ENCODE assay signal across 8 cellular contexts in the genomic region with DNA sequence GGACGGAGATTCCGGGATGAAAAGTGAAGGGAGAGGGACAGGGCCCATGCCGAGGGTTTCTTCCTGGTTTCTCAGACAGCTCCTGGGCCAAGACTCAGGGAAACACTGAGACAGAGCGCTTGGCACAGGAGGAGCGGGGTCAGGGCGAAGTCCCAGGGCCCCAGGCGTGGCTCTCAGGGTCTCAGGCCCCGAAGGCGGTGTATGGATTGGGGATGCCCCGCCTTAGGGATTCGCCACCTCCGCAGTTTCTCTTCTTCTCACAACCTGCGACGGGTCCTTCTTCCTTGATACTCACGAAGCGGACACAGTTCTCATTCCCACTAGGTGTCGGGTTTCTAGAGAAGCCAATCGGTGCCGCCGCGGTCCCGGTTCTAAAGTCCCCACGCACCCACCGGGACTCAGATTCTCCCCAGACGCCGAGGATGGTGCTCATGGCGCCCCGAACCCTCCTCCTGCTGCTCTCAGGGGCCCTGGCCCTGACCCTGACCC. TPM values are rescaled to one million over a fixed set of nuclear protein-coding genes. Genes with fewer than 3 reads are reported as not detected.
DNase-seq lines count a peak whose midpoint lies in the region; ATAC-seq and TF ChIP-seq lines count a peak whose summit lies in the region.

No MANE protein-coding gene starts in this region.

- H3K4me3 ChIP-seq in mesendoderm (ENCODE audit: low read length) (peak overlapping the region; percentile 9), thyroid gland (replicated peaks in 1 of 3) (peak overlapping the region in 2 of 3 donors; percentile 58 to 71)

- no CpG with 5 or more reads among the region's 28 CpGs for WGBS in mesendoderm (ENCODE audit: extremely low coverage, insufficient coverage, low lambda C conversion rate)
- 6 to 46% methylated on average over 3 to 28 of the region's 28 CpGs for WGBS in thyroid gland, 2 donors

- no peak overlapping the region for H4K8ac ChIP-seq in mesendoderm (ENCODE audit: low read depth, low read length)

- H3K18ac ChIP-seq in mesendoderm (ENCODE audit: low read length): no peak overlapping the region

- no peak for TF ChIP-seq CTCF in thyroid gland (IDR thresholded peaks at IDR 0.05)

- no peak overlapping the region for H2BK5ac ChIP-seq in mesendoderm (ENCODE audit: low read length)

- no peak overlapping the region for H2BK120ac ChIP-seq in mesendoderm (ENCODE audit: low read depth, low read length)

- no peak overlapping the region for H2BK15ac ChIP-seq in mesendoderm (replicated peaks; ENCODE audit: low read depth)

- DNase-seq in stimulated activated CD4-positive, alpha-beta T cell treated with anti-CD3 and anti-CD28 coated beads, Interleukin-15, amount 100 ng/mL, for 24 hours: peak; percentile 18
- no peak for DNase-seq in stimulated activated CD4-positive, alpha-beta T cell treated with anti-CD3 and anti-CD28 coated beads, Interleukin-2, amount 100 ng/mL, for 48 hours
- peak; percentile 36 for DNase-seq in activated CD4-positive, CD25-positive, alpha-beta regulatory T cell treated with anti-CD3 and anti-CD28 coated beads, Interleukin-2, amount 50 U/mL, for 72 hours
- DNase-seq in effector CD4-positive, alpha-beta T cell: peak; percentile 26
- DNase-seq in mesendoderm (peak; percentile 31), thyroid gland (peak; percentile 45 to 59), DMS 273 treated with DMSO at 0.1 percent for 48 hours (lab: John Stamatoyannopoulos, UW) (no peak)

- H3K9me3 ChIP-seq in thyroid gland: no peaks in the 10 kb centered on the region

- ATAC-seq in HG03280 (IDR thresholded peaks at IDR 0.05; ENCODE audit: unreplicated experiment): peak; percentile 34

- no peak overlapping the region for H3K4ac ChIP-seq in mesendoderm (ENCODE audit: low read depth, low read length)

- intact Hi-C loops in thyroid gland (cut with DNase I): loop anchor here (5.0 kb wide), 1 partner anchor 85 kb away; no protein-coding TSS in a partner anchor

- H3K4me1 ChIP-seq in mesendoderm (ENCODE audit: control insufficient read depth, low read depth, low read length) (no peaks in the 10 kb centered on the region), thyroid gland (peaks cover 0 to 10% of the 10 kb centered on the region in 2 donors)

- H3K79me1 ChIP-seq in mesendoderm (ENCODE audit: low read length): no peaks in the 10 kb centered on the region

- H3K27ac ChIP-seq in mesendoderm (ENCODE audit: low read depth, low read length) (no peak overlapping the region), thyroid gland (peak overlapping the region in 2 of 3 donors; percentile 96 to 97)

- H3K56ac ChIP-seq in mesendoderm (ENCODE audit: low read length): peak overlapping the region; percentile 78

- peak overlapping the region; percentile 32 for H3K4me2 ChIP-seq in mesendoderm (ENCODE audit: low read length)

- peak overlapping the region; percentile 61 for H3K9ac ChIP-seq in mesendoderm (ENCODE audit: low read length)

- no peak for TF ChIP-seq POLR2A in thyroid gland (IDR thresholded peaks at IDR 0.05)

- H4K5ac ChIP-seq in mesendoderm (ENCODE audit: low read length): no peak overlapping the region

- no peak overlapping the region for H2AK5ac ChIP-seq in mesendoderm (ENCODE audit: low read length)

- H3K79me2 ChIP-seq in mesendoderm (ENCODE audit: control insufficient read depth, insufficient read depth, low read length): no peaks in the 10 kb centered on the region

- no peaks in the 10 kb centered on the region for H3K36me3 ChIP-seq in mesendoderm (ENCODE audit: control insufficient read depth, insufficient read depth, low read length)
- H3K36me3 ChIP-seq in thyroid gland: no peaks in the 10 kb centered on the region

- peaks cover 13% of the 10 kb centered on the region for H3K27me3 ChIP-seq in mesendoderm (ENCODE audit: insufficient read depth, low read length, poor library complexity)
- H3K27me3 ChIP-seq in thyroid gland: no peaks in the 10 kb centered on the region

- no peak overlapping the region for H3K23ac ChIP-seq in mesendoderm (ENCODE audit: low read length)

RNA-seq across cellular contexts. Expression of a gene that starts 55.0 kb away (rescaled TPM):
- polyA plus RNA-seq in mesendoderm (2013, experiment 1 of 2): 258 TPM
- polyA plus RNA-seq in mesendoderm (2013, experiment 2 of 2): 262 TPM
- total RNA-seq in thyroid gland: 100 to 1,000 TPM; 398 to 842 (median 578) TPM

RNA-seq across cellular contexts. Expression of a gene that starts 59.7 kb away (rescaled TPM):
- 0.81 TPM for polyA plus RNA-seq in mesendoderm (2013, experiment 1 of 2)
- 0.98 TPM for polyA plus RNA-seq in mesendoderm (2013, experiment 2 of 2)
- 1 to 10 TPM in 1 of 4 donors, under 1 TPM in 1, not detected in 2; 0.45 to 2.3 TPM for total RNA-seq in thyroid gland

Comparison
In these comparisons a context has a peak if more than half of its experiments do, and no peak if none do; other contexts are left out.
1. DNase-seq: peak in stimulated activated CD4-positive, alpha-beta T cell treated with anti-CD3 and anti-CD28 coated beads, Interleukin-15, amount 100 ng/mL, for 24 hours (single experiment), activated CD4-positive, CD25-positive, alpha-beta regulatory T cell treated with anti-CD3 and anti-CD28 coated beads, Interleukin-2, amount 50 U/mL, for 72 hours (single experiment), effector CD4-positive, alpha-beta T cell (single experiment), mesendoderm (single experiment) and thyroid gland (2 of 2); none in stimulated activated CD4-positive, alpha-beta T cell treated with anti-CD3 and anti-CD28 coated beads, Interleukin-2, amount 100 ng/mL, for 48 hours (0 of 2) and DMS 273 treated with DMSO at 0.1 percent for 48 hours (single experiment).